In the genomic region with DNA sequence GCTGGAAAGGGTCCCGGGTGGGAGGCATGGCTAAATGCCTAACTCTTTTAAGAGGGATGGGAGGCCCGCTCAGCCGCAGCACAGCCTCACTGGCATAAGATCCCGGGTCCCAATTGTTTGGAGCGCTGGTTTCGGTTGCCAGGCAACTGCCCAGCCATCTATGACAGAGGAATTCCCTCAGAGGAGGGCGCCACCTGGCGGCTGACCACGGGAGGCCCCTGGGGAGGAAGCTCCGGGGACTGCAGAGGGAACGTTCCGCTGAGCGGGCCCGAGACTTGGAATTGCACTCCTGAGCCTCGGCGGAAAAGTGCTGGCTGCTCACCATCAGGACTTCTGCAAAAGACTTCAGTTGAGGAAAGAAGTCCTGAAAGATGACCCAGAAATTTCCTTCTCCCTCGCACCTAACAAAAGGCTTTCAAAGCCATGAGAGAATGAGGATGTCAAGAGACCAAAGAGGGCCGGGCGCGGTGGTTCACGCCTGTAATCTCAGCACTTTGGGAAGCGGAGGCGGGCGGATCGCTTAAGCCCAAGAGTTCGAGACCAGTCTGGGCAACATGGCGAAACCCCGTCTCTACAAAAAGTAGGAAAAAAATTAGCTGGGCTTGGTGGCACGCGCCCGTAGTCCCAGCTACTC, we compare ENCODE assay signal across 1 cellular context.
TF ChIP-seq lines count a peak whose summit lies in the region.

No MANE protein-coding gene starts in this region.

TF ChIP-seq in HepG2, 621 proteins besides CTCF, POLR2A, EP300 and RAD21 (continued from another document):
- TF ChIP-seq, protein P1, sequence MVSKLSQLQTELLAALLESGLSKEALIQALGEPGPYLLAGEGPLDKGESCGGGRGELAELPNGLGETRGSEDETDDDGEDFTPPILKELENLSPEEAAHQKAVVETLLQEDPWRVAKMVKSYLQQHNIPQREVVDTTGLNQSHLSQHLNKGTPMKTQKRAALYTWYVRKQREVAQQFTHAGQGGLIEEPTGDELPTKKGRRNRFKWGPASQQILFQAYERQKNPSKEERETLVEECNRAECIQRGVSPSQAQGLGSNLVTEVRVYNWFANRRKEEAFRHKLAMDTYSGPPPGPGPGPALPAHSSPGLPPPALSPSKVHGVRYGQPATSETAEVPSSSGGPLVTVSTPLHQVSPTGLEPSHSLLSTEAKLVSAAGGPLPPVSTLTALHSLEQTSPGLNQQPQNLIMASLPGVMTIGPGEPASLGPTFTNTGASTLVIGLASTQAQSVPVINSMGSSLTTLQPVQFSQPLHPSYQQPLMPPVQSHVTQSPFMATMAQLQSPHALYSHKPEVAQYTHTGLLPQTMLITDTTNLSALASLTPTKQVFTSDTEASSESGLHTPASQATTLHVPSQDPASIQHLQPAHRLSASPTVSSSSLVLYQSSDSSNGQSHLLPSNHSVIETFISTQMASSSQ (IDR thresholded peaks at IDR 0.05; ENCODE audit: low read depth), result no peak
- TF ChIP-seq, protein P1 (CRISPR knock-in tag; IDR thresholded peaks at IDR 0.05; ENCODE audit: borderline replicate concordance), result 0 out of 2 replicates have a peak, but pooled peaks have one; percentile 16
- TF ChIP-seq, protein P2, sequence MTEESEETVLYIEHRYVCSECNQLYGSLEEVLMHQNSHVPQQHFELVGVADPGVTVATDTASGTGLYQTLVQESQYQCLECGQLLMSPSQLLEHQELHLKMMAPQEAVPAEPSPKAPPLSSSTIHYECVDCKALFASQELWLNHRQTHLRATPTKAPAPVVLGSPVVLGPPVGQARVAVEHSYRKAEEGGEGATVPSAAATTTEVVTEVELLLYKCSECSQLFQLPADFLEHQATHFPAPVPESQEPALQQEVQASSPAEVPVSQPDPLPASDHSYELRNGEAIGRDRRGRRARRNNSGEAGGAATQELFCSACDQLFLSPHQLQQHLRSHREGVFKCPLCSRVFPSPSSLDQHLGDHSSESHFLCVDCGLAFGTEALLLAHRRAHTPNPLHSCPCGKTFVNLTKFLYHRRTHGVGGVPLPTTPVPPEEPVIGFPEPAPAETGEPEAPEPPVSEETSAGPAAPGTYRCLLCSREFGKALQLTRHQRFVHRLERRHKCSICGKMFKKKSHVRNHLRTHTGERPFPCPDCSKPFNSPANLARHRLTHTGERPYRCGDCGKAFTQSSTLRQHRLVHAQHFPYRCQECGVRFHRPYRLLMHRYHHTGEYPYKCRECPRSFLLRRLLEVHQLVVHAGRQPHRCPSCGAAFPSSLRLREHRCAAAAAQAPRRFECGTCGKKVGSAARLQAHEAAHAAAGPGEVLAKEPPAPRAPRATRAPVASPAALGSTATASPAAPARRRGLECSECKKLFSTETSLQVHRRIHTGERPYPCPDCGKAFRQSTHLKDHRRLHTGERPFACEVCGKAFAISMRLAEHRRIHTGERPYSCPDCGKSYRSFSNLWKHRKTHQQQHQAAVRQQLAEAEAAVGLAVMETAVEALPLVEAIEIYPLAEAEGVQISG (CRISPR knock-in tag; IDR thresholded peaks at IDR 0.05), result peak; percentile 80
- TF ChIP-seq SCMH1 (CRISPR knock-in tag; IDR thresholded peaks at IDR 0.05; ENCODE audit: borderline replicate concordance) (no peak), SAP130 (CRISPR knock-in tag; IDR thresholded peaks at IDR 0.05; ENCODE audit: low read depth) (peak; percentile 68), NR2C2 (CRISPR knock-in tag; IDR thresholded peaks at IDR 0.05; ENCODE audit: borderline replicate concordance) (no peak), CCDC6 (CRISPR knock-in tag; IDR thresholded peaks at IDR 0.05) (no peak), ZFP36L1 (CRISPR knock-in tag; IDR thresholded peaks at IDR 0.05) (0 out of 2 replicates have a peak, but pooled peaks have one; percentile 70), THAP11 (CRISPR knock-in tag; IDR thresholded peaks at IDR 0.05) (peak; percentile 41; the same call in 1 of the 2 replicates), ZFX (CRISPR knock-in tag; IDR thresholded peaks at IDR 0.05; ENCODE audit: low read depth) (peak; percentile 33; the same call in 1 of the 2 replicates), PHF5A (CRISPR knock-in tag; IDR thresholded peaks at IDR 0.05; ENCODE audit: low read depth, unreplicated experiment) (no peak), ZSCAN29 (CRISPR knock-in tag; conservative IDR thresholded peaks at IDR 0.05) (no peak), HOXA3 (CRISPR knock-in tag; IDR thresholded peaks at IDR 0.05) (peak; percentile 18; the same call in 1 of the 2 replicates)
- TF ChIP-seq, protein P3, sequence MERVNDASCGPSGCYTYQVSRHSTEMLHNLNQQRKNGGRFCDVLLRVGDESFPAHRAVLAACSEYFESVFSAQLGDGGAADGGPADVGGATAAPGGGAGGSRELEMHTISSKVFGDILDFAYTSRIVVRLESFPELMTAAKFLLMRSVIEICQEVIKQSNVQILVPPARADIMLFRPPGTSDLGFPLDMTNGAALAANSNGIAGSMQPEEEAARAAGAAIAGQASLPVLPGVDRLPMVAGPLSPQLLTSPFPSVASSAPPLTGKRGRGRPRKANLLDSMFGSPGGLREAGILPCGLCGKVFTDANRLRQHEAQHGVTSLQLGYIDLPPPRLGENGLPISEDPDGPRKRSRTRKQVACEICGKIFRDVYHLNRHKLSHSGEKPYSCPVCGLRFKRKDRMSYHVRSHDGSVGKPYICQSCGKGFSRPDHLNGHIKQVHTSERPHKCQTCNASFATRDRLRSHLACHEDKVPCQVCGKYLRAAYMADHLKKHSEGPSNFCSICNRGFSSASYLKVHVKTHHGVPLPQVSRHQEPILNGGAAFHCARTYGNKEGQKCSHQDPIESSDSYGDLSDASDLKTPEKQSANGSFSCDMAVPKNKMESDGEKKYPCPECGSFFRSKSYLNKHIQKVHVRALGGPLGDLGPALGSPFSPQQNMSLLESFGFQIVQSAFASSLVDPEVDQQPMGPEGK (CRISPR knock-in tag; IDR thresholded peaks at IDR 0.05), result peak; percentile 49; the same call in 1 of the 2 replicates
- TF ChIP-seq, protein P4, sequence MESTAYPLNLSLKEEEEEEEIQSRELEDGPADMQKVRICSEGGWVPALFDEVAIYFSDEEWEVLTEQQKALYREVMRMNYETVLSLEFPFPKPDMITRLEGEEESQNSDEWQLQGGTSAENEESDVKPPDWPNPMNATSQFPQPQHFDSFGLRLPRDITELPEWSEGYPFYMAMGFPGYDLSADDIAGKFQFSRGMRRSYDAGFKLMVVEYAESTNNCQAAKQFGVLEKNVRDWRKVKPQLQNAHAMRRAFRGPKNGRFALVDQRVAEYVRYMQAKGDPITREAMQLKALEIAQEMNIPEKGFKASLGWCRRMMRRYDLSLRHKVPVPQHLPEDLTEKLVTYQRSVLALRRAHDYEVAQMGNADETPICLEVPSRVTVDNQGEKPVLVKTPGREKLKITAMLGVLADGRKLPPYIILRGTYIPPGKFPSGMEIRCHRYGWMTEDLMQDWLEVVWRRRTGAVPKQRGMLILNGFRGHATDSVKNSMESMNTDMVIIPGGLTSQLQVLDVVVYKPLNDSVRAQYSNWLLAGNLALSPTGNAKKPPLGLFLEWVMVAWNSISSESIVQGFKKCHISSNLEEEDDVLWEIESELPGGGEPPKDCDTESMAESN (CRISPR knock-in tag; conservative IDR thresholded peaks at IDR 0.05), result no peak
